Comparison of ENCODE assay signal across 8 cellular contexts in genomic region chr15:58770857-58771620, GRCh38. TPM values are rescaled to one million over a fixed set of nuclear protein-coding genes. Genes with fewer than 3 reads are reported as not detected.
DNase-seq lines count a peak whose midpoint lies in the region; ATAC-seq, FAIRE-seq and TF ChIP-seq lines count a peak whose summit lies in the region.

Gene MINDY2, plus strand, starts transcription at chr15:58771302. Its CDS starts 94 bp downstream, at chr15:58771396.

- peak; percentile 48 for FAIRE-seq in endometrium (lab: Jason Lieb, UNC)

- H3K27ac ChIP-seq in HUES64 (ENCODE audit: low read depth, low read length) (peak within 1 kb of the TSS; percentile 91), OCI-LY1 (ENCODE audit: low read depth, low read length, poor library complexity, severe bottlenecking) (peak within 1 kb of the TSS; percentile 65), mesodermal cell (ENCODE audit: low read depth, low read length, severe bottlenecking) (peak within 1 kb of the TSS; percentile 88)

- peak within 1 kb of the TSS; percentile 97 for H3K4me2 ChIP-seq in OCI-LY1 (ENCODE audit: low read length)

- no peaks in the 10 kb centered on the region for H3K36me3 ChIP-seq in HUES64 (ENCODE audit: insufficient read depth, low read length)
- no peaks in the 10 kb centered on the region for H3K36me3 ChIP-seq in OCI-LY1 (ENCODE audit: insufficient read depth, low read length)
- no peaks in the 10 kb centered on the region for H3K36me3 ChIP-seq in mesodermal cell (ENCODE audit: control insufficient read depth, insufficient read depth, low read length)

- ATAC-seq in GM21447 (IDR thresholded peaks at IDR 0.05; ENCODE audit: unreplicated experiment): peak; percentile 88

- H3F3A ChIP-seq in OCI-LY1 (ENCODE audit: insufficient read depth, low read length): no peaks in the 10 kb centered on the region

- no peaks in the 10 kb centered on the region for H4K20me1 ChIP-seq in OCI-LY1 (ENCODE audit: insufficient read depth, low read length)

- under 1% methylated on average over 75 of the region's 75 CpGs for WGBS in HUES64
- WGBS in mesodermal cell (ENCODE audit: insufficient coverage in 2 of 2), 2 experiments: 0% methylated on average over 67 to 72 of the region's 75 CpGs

- H3K9ac ChIP-seq in HUES64 (ENCODE audit: low read depth, low read length) (peak within 1 kb of the TSS; percentile 70), OCI-LY1 (ENCODE audit: low read length) (peak within 1 kb of the TSS; percentile 81)

- peak; percentile 99 for DNase-seq in DMS 273 (lab: John Stamatoyannopoulos, UW; ENCODE audit: unreplicated experiment)
- DNase-seq in activated CD8-positive, alpha-beta memory T cell treated with anti-CD3 and anti-CD28 coated beads, Interleukin-2, amount 50 U/mL, for 4 hours: peak; percentile 94
- peak; percentile 84 to 90 for DNase-seq in stimulated activated CD8-positive, alpha-beta memory T cell treated with anti-CD3 and anti-CD28 coated beads, Interleukin-15, amount 100 ng/mL, for 4 hours (ENCODE audit: low read depth in 2 of 2)

- H3K9me3 ChIP-seq in HUES64 (ENCODE audit: insufficient read depth, low read depth, low read length) (no peaks in the 10 kb centered on the region), OCI-LY1 (ENCODE audit: low read length) (no peaks in the 10 kb centered on the region), mesodermal cell (ENCODE audit: control insufficient read depth, low read length) (no peaks in the 10 kb centered on the region)

- peaks cover 15% of the 10 kb centered on the region; the same call in 1 of the 2 replicates for H3K4me1 ChIP-seq in HUES64 (ENCODE audit: insufficient read depth, low read length)
- H3K4me1 ChIP-seq in OCI-LY1 (ENCODE audit: insufficient read depth, low read length, severe bottlenecking): peaks cover 47% of the 10 kb centered on the region
- H3K4me1 ChIP-seq in mesodermal cell (ENCODE audit: control insufficient read depth, insufficient read depth, low read length, poor library complexity, severe bottlenecking): peaks cover 10% of the 10 kb centered on the region

- H3K4me3 ChIP-seq in HUES64 (ENCODE audit: low read length) (peak within 1 kb of the TSS; percentile 81), OCI-LY1 (ENCODE audit: low read depth, low read length, poor library complexity, severe bottlenecking) (peak within 1 kb of the TSS; percentile 84), mesodermal cell (ENCODE audit: extremely low read depth, insufficient read depth, low read length, poor library complexity, severe bottlenecking) (peak within 1 kb of the TSS; percentile 93)

- no peaks in the 10 kb centered on the region for H3K9me2 ChIP-seq in OCI-LY1 (ENCODE audit: low read depth, low read length)

- peak within 1 kb of the TSS; percentile 61 for H2AFZ ChIP-seq in OCI-LY1 (ENCODE audit: low read length)

- peak; percentile 27; the same call in 1 of the 2 replicates for TF ChIP-seq CTCF in OCI-LY1 (IDR thresholded peaks at IDR 0.05; ENCODE audit: low read length)

- H3K27me3 ChIP-seq in HUES64 (ENCODE audit: insufficient read depth, low read length) (no peaks in the 10 kb centered on the region), OCI-LY1 (ENCODE audit: insufficient read depth, low read length) (no peaks in the 10 kb centered on the region)

- H3K79me2 ChIP-seq in OCI-LY1 (ENCODE audit: insufficient read depth, low read length): peaks cover 37% of the 10 kb centered on the region

RNA-seq across cellular contexts. Expression of gene MINDY2, which starts in this region (rescaled TPM):
- 10.4 TPM for polyA plus RNA-seq in HUES64 (2013, experiment 1 of 2)
- polyA plus RNA-seq in HUES64 (2013, experiment 2 of 2): 10.0 TPM
- polyA plus RNA-seq in mesodermal cell (2013, experiment 1 of 2): 11.7 TPM
- 13.8 TPM for polyA plus RNA-seq in mesodermal cell (2013, experiment 2 of 2)

Comparison
In these comparisons a context has a peak if more than half of its experiments do, and no peak if none do; other contexts are left out.
1. Peak in every context shown above with its lines: DNase-seq, ATAC-seq, H3K4me3 ChIP-seq and H3K27ac ChIP-seq.